9 cellular contexts compared by ENCODE assay signal in genomic region chr7:151570366-151570915, GRCh38. TPM values are rescaled to one million over a fixed set of nuclear protein-coding genes. Genes with fewer than 3 reads are reported as not detected.
DNase-seq lines count a peak whose midpoint lies in the region; ATAC-seq, FAIRE-seq and TF ChIP-seq lines count a peak whose summit lies in the region.
"Had no signal": no experiment of that assay in that cellular context is flagged by ENCODE, and none has a peak within 500 bp of the region (broad histone marks: within the 10 kb centered on the region; RNA-seq: fewer than 3 reads in every experiment).

No MANE protein-coding gene starts in this region.

- H3K27me3 ChIP-seq in DND-41 (ENCODE audit: insufficient read depth, low read length, poor library complexity), result peaks cover 37% of the 10 kb centered on the region
- no peaks in the 10 kb centered on the region for H3K27me3 ChIP-seq in bronchial epithelial cell (ENCODE audit: control insufficient read depth, insufficient read depth, low read length)
- no peaks in the 10 kb centered on the region for H3K27me3 ChIP-seq in neural progenitor cell
- H3K27me3 ChIP-seq in left lung, result no peaks in the 10 kb centered on the region

- H3K4me3 ChIP-seq in DND-41 (ENCODE audit: low read depth in 1 of 2, low read length in 2 of 2) (no peak overlapping the region), bronchial epithelial cell (ENCODE audit: low read depth, low read length) (no peak overlapping the region), neural progenitor cell (no peak overlapping the region), left lung (no peak overlapping the region)

- H3F3A ChIP-seq in neural progenitor cell (ENCODE audit: low read depth), result no peaks in the 10 kb centered on the region

- H3K9me3 ChIP-seq in DND-41 (ENCODE audit: insufficient read depth, low read length, severe bottlenecking) (no peaks in the 10 kb centered on the region), neural progenitor cell (ENCODE audit: low read depth) (no peaks in the 10 kb centered on the region), left lung (no peaks in the 10 kb centered on the region)

- H3K27ac ChIP-seq in DND-41 (ENCODE audit: low read length) (no peak overlapping the region), neural progenitor cell (no peak overlapping the region), left lung (no peak overlapping the region)

- no peaks in the 10 kb centered on the region for H3K4me1 ChIP-seq in DND-41 (ENCODE audit: insufficient read depth, low read length)
- H3K4me1 ChIP-seq in neural progenitor cell, result no peaks in the 10 kb centered on the region
- no peaks in the 10 kb centered on the region for H3K4me1 ChIP-seq in left lung

- H3K36me3 ChIP-seq in DND-41 (ENCODE audit: insufficient read depth, low read length) (no peaks in the 10 kb centered on the region), bronchial epithelial cell (ENCODE audit: control insufficient read depth, insufficient read depth, low read length) (peaks cover 1% of the 10 kb centered on the region), neural progenitor cell (no peaks in the 10 kb centered on the region), left lung (peaks cover 0 to 27% of the 10 kb centered on the region in 2 donors)

- ATAC-seq in DND-41 (ENCODE audit: insufficient read depth, low read depth) (no peak), left lung (no peak)

- H3K27me3 Mint-ChIP-seq in neural progenitor cell (ENCODE audit: insufficient read depth, low read depth), result no peaks in the 10 kb centered on the region

- H4K20me1 ChIP-seq in DND-41 (ENCODE audit: insufficient read depth, low read length) (no peaks in the 10 kb centered on the region), neural progenitor cell (ENCODE audit: low read depth) (no peaks in the 10 kb centered on the region)

- H3K9ac ChIP-seq in DND-41 (ENCODE audit: low read depth, low read length) (no peak overlapping the region), neural progenitor cell (no peak overlapping the region)

- H3K36me3 Mint-ChIP-seq in neural progenitor cell, result no peaks in the 10 kb centered on the region

- no peak overlapping the region for H3K27ac Mint-ChIP-seq in neural progenitor cell

- DNase-seq in DND-41 (no peak), bronchial epithelial cell (ENCODE audit: low read depth) (no peak), neural progenitor cell (ENCODE audit: low spot score) (no peak), left lung (no peak), NCI-H774 (lab: John Stamatoyannopoulos, UW) (no peak), NCI-H510A (lab: John Stamatoyannopoulos, UW) (no peak)
- DNase-seq in effector CD8-positive, alpha-beta T cell (lab: John Stamatoyannopoulos, UW), result no peak
- DNase-seq: activated CD8-positive, alpha-beta memory T cell treated with anti-CD3 and anti-CD28 coated beads, Interleukin-2, amount 50 U/mL, for 48 hours had no signal

- H2AFZ ChIP-seq in DND-41 (ENCODE audit: low read depth, low read length) (no peak overlapping the region), neural progenitor cell (replicated peaks) (no peak overlapping the region)

- H3K9me3 Mint-ChIP-seq in neural progenitor cell, result no peaks in the 10 kb centered on the region

- H3K4me1 Mint-ChIP-seq in neural progenitor cell, result no peaks in the 10 kb centered on the region

- H3K79me2 ChIP-seq in DND-41 (ENCODE audit: insufficient read depth, low read length) (no peaks in the 10 kb centered on the region), neural progenitor cell (ENCODE audit: low read depth) (no peaks in the 10 kb centered on the region)

- TF ChIP-seq CTCF in DND-41 (IDR thresholded peaks at IDR 0.05; ENCODE audit: borderline replicate concordance, extremely low read depth, low read length, poor library complexity, severe bottlenecking) (peak; percentile 52), LNCAP (IDR thresholded peaks at IDR 0.05) (peak; percentile 64), bronchial epithelial cell (IDR thresholded peaks at IDR 0.05; ENCODE audit: insufficient read depth, low read length, severe bottlenecking) (peak; percentile 18), neural progenitor cell (IDR thresholded peaks at IDR 0.05) (peak; percentile 34), left lung (IDR thresholded peaks at IDR 0.05) (peak in 1 of 2 donors; percentile 34)

- H3K4me3 Mint-ChIP-seq in neural progenitor cell, result no peak overlapping the region

- FAIRE-seq in bronchial epithelial cell (lab: Jason Lieb, UNC), result no peak

- intact Hi-C loops in left lung (cut with DNase I), result no loop called here

- H3K4me2 ChIP-seq in DND-41 (ENCODE audit: insufficient read depth, low read length), result no peak overlapping the region
- H3K4me2 ChIP-seq in neural progenitor cell, result no peak overlapping the region

RNA-seq across cellular contexts. Expression of gene RHEB, which starts 50.7 kb away (rescaled TPM):
- total RNA-seq in bronchial epithelial cell (68.0 and 68.7 TPM in 2 replicates), neural progenitor cell (ENCODE audit: low replicate concordance) (94.2 and 225 TPM in 2 replicates), left lung (100 to 1,000 TPM; 103 to 109 TPM)
